ENCODE assay signal across 1 cellular context in the genomic region with DNA sequence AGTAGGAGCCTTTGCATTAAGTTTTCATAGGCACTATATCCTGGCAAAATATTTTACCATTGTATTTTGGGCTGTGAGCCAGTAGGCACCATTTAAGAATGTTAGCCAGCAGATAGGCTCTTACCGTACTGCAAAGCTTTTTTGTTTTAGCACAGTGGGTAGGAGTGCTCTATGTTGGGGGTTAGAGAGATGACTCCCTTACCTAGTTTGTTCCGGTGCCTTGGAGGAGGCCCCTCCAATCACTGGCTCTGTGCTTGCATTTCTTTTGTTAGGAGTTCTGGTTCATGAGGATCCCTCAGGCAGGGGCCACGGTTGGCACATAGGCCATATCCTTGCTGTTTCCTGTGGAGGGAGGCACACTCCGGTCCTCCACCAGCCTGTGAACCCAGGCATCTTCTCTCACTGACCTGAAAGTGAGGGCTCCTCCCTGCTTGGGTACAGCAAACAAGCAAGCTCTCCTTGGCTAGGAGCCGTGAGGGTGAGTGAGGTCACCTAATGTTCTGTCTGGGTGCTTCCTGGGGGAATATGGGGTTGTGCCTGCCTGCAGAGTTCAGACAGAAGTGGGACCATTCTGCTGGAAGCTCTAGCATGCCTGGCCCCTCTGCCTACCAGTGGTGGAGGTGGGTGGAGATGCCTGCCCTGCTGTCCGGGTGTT.
TF ChIP-seq lines count a peak whose summit lies in the region.

No MANE protein-coding gene starts in this region.

TF ChIP-seq in HCT116, 20 proteins besides CTCF, POLR2A, EP300 and RAD21 (continued from another document):
- TF ChIP-seq, protein P1, sequence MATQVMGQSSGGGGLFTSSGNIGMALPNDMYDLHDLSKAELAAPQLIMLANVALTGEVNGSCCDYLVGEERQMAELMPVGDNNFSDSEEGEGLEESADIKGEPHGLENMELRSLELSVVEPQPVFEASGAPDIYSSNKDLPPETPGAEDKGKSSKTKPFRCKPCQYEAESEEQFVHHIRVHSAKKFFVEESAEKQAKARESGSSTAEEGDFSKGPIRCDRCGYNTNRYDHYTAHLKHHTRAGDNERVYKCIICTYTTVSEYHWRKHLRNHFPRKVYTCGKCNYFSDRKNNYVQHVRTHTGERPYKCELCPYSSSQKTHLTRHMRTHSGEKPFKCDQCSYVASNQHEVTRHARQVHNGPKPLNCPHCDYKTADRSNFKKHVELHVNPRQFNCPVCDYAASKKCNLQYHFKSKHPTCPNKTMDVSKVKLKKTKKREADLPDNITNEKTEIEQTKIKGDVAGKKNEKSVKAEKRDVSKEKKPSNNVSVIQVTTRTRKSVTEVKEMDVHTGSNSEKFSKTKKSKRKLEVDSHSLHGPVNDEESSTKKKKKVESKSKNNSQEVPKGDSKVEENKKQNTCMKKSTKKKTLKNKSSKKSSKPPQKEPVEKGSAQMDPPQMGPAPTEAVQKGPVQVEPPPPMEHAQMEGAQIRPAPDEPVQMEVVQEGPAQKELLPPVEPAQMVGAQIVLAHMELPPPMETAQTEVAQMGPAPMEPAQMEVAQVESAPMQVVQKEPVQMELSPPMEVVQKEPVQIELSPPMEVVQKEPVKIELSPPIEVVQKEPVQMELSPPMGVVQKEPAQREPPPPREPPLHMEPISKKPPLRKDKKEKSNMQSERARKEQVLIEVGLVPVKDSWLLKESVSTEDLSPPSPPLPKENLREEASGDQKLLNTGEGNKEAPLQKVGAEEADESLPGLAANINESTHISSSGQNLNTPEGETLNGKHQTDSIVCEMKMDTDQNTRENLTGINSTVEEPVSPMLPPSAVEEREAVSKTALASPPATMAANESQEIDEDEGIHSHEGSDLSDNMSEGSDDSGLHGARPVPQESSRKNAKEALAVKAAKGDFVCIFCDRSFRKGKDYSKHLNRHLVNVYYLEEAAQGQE (IDR thresholded peaks at IDR 0.05; ENCODE audit: low read depth), result no peak
- TF ChIP-seq ZFX (IDR thresholded peaks at IDR 0.05), result no peak
- no peak for TF ChIP-seq YY1 (IDR thresholded peaks at IDR 0.05; ENCODE audit: extremely low read depth, insufficient replicate concordance, low read depth, low read length)
- no peak for TF ChIP-seq SIN3A (IDR thresholded peaks at IDR 0.05; ENCODE audit: low read depth)
- TF ChIP-seq FOSL1 (IDR thresholded peaks at IDR 0.05; ENCODE audit: low read depth), result no peak
- no peak for TF ChIP-seq EZH2 (IDR thresholded peaks at IDR 0.05)
- TF ChIP-seq, protein P2, sequence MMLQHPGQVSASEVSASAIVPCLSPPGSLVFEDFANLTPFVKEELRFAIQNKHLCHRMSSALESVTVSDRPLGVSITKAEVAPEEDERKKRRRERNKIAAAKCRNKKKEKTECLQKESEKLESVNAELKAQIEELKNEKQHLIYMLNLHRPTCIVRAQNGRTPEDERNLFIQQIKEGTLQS (IDR thresholded peaks at IDR 0.05), result no peak
- TF ChIP-seq SP1 (IDR thresholded peaks at IDR 0.05; ENCODE audit: low read depth), result no peak
- TF ChIP-seq, protein P3, sequence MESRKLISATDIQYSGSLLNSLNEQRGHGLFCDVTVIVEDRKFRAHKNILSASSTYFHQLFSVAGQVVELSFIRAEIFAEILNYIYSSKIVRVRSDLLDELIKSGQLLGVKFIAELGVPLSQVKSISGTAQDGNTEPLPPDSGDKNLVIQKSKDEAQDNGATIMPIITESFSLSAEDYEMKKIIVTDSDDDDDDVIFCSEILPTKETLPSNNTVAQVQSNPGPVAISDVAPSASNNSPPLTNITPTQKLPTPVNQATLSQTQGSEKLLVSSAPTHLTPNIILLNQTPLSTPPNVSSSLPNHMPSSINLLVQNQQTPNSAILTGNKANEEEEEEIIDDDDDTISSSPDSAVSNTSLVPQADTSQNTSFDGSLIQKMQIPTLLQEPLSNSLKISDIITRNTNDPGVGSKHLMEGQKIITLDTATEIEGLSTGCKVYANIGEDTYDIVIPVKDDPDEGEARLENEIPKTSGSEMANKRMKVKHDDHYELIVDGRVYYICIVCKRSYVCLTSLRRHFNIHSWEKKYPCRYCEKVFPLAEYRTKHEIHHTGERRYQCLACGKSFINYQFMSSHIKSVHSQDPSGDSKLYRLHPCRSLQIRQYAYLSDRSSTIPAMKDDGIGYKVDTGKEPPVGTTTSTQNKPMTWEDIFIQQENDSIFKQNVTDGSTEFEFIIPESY (IDR thresholded peaks at IDR 0.05; ENCODE audit: extremely low read depth, insufficient replicate concordance, low read length), result no peak
- no peak for TF ChIP-seq CBX3 (IDR thresholded peaks at IDR 0.05; ENCODE audit: low read depth)
